ENCODE assay signal across 33 cellular contexts in the genomic region with DNA sequence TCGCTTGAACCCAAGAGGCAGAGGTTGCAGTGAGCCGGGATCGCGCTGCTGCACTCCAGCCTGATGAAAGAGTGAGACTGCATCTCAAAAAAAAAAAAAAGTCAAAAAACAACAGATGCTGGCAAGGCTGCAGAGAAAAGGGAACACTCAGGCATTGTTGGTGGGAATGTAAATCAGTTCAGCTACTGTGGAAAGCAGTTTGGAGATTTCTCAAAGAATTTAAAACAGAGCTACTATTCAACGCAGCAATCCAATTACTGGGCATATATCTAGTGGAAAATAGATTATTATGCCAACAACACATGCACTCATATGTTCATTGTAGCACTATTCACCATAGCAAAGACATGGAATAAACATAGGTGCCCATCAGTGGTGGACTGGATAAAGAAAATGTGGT.
"Had no signal": no experiment of that assay in that cellular context is flagged by ENCODE, and none has a peak within 500 bp of the region (broad histone marks: within the 10 kb centered on the region; RNA-seq: fewer than 3 reads in every experiment).

No MANE protein-coding gene starts in this region.

- H3K4me3 Mint-ChIP-seq: activated B cell treated with CpG ODN at 0.5 μM for 24 hours; activated CD4-positive, alpha-beta memory T cell treated with anti-CD3 and anti-CD28 coated beads for 36 hours; activated CD4-positive, alpha-beta T cell treated with anti-CD3 and anti-CD28 coated beads for 36 hours; activated CD4-positive, alpha-beta T cell treated with anti-CD3 and anti-CD28 coated beads, Interleukin-2, amount 10 ng/mL, durations not matched to agents 24 days and 14 days; activated CD8-positive, alpha-beta T cell treated with anti-CD3 and anti-CD28 coated beads, Interleukin-2, amount 10 ng/mL, durations not matched to agents 7 days and 5 days; activated naive CD8-positive, alpha-beta T cell treated with anti-CD3 and anti-CD28 coated beads for 36 hours; activated naive CD8-positive, alpha-beta T cell treated with anti-CD3 and anti-CD28 coated beads, Interleukin-2, amount 50 U/mL, for 24 hours; activated T-cell treated with anti-CD3 and anti-CD28 coated beads, Interleukin-2, amount 50 U/mL, for 24 hours; activated T-cell treated with anti-CD3 and anti-CD28 coated beads, Interleukin-2, amount 50 U/mL, for 72 hours; effector memory CD8-positive, alpha-beta T cell; T-helper 17 cell; T-helper 2 cell treated with Interferon-gamma antibody and Interleukin-4, amounts not matched to agents 5 μg/mL and 100 μg/mL, for 36 hours had no signal

- H3K4me1 Mint-ChIP-seq: activated CD4-positive, alpha-beta T cell treated with anti-CD3 and anti-CD28 coated beads for 36 hours; activated naive CD8-positive, alpha-beta T cell treated with anti-CD3 and anti-CD28 coated beads for 36 hours; activated naive CD8-positive, alpha-beta T cell treated with anti-CD3 and anti-CD28 coated beads, Interleukin-2, amount 50 U/mL, for 24 hours; T-helper 17 cell had no signal

- H3K36me3 Mint-ChIP-seq: activated CD4-positive, alpha-beta memory T cell treated with anti-CD3 and anti-CD28 coated beads for 36 hours; activated naive CD8-positive, alpha-beta T cell treated with anti-CD3 and anti-CD28 coated beads for 36 hours had no signal

- H3K27me3 Mint-ChIP-seq: activated B cell treated with CpG ODN at 0.5 μM for 24 hours; activated CD4-positive, alpha-beta T cell treated with anti-CD3 and anti-CD28 coated beads for 36 hours; activated naive CD8-positive, alpha-beta T cell treated with anti-CD3 and anti-CD28 coated beads for 36 hours; activated T-cell treated with anti-CD3 and anti-CD28 coated beads, Interleukin-2, amount 50 U/mL, for 24 hours had no signal

- H3K27ac Mint-ChIP-seq: activated B cell treated with CpG ODN at 0.5 μM for 24 hours; activated CD4-positive, alpha-beta memory T cell treated with anti-CD3 and anti-CD28 coated beads for 36 hours; activated CD4-positive, alpha-beta T cell treated with anti-CD3 and anti-CD28 coated beads for 36 hours; activated CD4-positive, alpha-beta T cell treated with anti-CD3 and anti-CD28 coated beads, Interleukin-2, amount 10 ng/mL, durations not matched to agents 24 days and 14 days; activated CD8-positive, alpha-beta T cell treated with anti-CD3 and anti-CD28 coated beads, Interleukin-2, amount 10 ng/mL, durations not matched to agents 7 days and 5 days; activated naive CD8-positive, alpha-beta T cell treated with anti-CD3 and anti-CD28 coated beads for 36 hours; activated naive CD8-positive, alpha-beta T cell treated with anti-CD3 and anti-CD28 coated beads, Interleukin-2, amount 50 U/mL, for 24 hours; activated T-cell treated with anti-CD3 and anti-CD28 coated beads, Interleukin-2, amount 50 U/mL, for 24 hours; activated T-cell treated with anti-CD3 and anti-CD28 coated beads, Interleukin-2, amount 50 U/mL, for 72 hours; effector memory CD8-positive, alpha-beta T cell; T-helper 17 cell; T-helper 2 cell treated with Interferon-gamma antibody and Interleukin-4, amounts not matched to agents 5 μg/mL and 100 μg/mL, for 36 hours had no signal

- H3K27ac ChIP-seq: adrenal gland, body of pancreas, esophagus muscularis mucosa, foreskin keratinocyte, gastroesophageal sphincter, WERI-Rb-1 had no signal

- H3K9me3 Mint-ChIP-seq: activated CD4-positive, alpha-beta memory T cell treated with anti-CD3 and anti-CD28 coated beads for 36 hours; activated CD4-positive, alpha-beta T cell treated with anti-CD3 and anti-CD28 coated beads, Interleukin-2, amount 10 ng/mL, durations not matched to agents 24 days and 14 days; activated naive CD8-positive, alpha-beta T cell treated with anti-CD3 and anti-CD28 coated beads, Interleukin-2, amount 50 U/mL, for 24 hours; activated T-cell treated with anti-CD3 and anti-CD28 coated beads, Interleukin-2, amount 50 U/mL, for 24 hours; activated T-cell treated with anti-CD3 and anti-CD28 coated beads, Interleukin-2, amount 50 U/mL, for 72 hours; effector memory CD8-positive, alpha-beta T cell; T-helper 2 cell treated with Interferon-gamma antibody and Interleukin-4, amounts not matched to agents 5 μg/mL and 100 μg/mL, for 36 hours had no signal

- DNase-seq: activated B cell treated with CpG ODN at 0.5 μM for 24 hours; activated CD4-positive, alpha-beta memory T cell treated with anti-CD3 and anti-CD28 coated beads for 36 hours; activated CD4-positive, alpha-beta T cell treated with anti-CD3 and anti-CD28 coated beads for 36 hours; activated CD4-positive, alpha-beta T cell treated with anti-CD3 and anti-CD28 coated beads, Interleukin-2, amount 10 ng/mL, durations not matched to agents 24 days and 14 days; activated CD4-positive, CD25-positive, alpha-beta regulatory T cell treated with anti-CD3 and anti-CD28 coated beads, Interleukin-2, amount 50 U/mL, for 72 hours; activated CD8-positive, alpha-beta memory T cell treated with anti-CD3 and anti-CD28 coated beads, Interleukin-2, amount 50 U/mL, for 48 hours; activated CD8-positive, alpha-beta T cell treated with anti-CD3 and anti-CD28 coated beads, Interleukin-2, amount 10 ng/mL, durations not matched to agents 7 days and 5 days; activated gamma-delta T cell; activated naive CD4-positive, alpha-beta T cell; activated naive CD4-positive, alpha-beta T cell treated with anti-CD3 and anti-CD28 coated beads, Interleukin-2, amount 50 U/mL, for 16 hours; activated naive CD8-positive, alpha-beta T cell treated with anti-CD3 and anti-CD28 coated beads for 36 hours; activated naive CD8-positive, alpha-beta T cell treated with anti-CD3 and anti-CD28 coated beads, Interleukin-2, amount 50 U/mL, for 24 hours; activated T-cell treated with anti-CD3 and anti-CD28 coated beads for 4 hours; activated T-cell treated with anti-CD3 and anti-CD28 coated beads, Interleukin-2, amount 50 U/mL, for 24 hours; activated T-cell treated with anti-CD3 and anti-CD28 coated beads, Interleukin-2, amount 50 U/mL, for 72 hours; adrenal gland; amygdala; aorta; body of pancreas; caudate nucleus; cortex of kidney; dermis blood vessel endothelial cell; effector CD4-positive, alpha-beta T cell; effector memory CD8-positive, alpha-beta T cell; erythroblast; foreskin keratinocyte; T-helper 1 cell; T-helper 17 cell; T1000; WERI-Rb-1 had no signal

- ATAC-seq: activated CD4-positive, alpha-beta T cell treated with anti-CD3 and anti-CD28 coated beads for 36 hours; activated CD8-positive, alpha-beta T cell treated with anti-CD3 and anti-CD28 coated beads, Interleukin-2, amount 10 ng/mL, durations not matched to agents 7 days and 5 days; activated naive CD8-positive, alpha-beta T cell treated with anti-CD3 and anti-CD28 coated beads, Interleukin-2, amount 50 U/mL, for 24 hours; activated T-cell treated with anti-CD3 and anti-CD28 coated beads, Interleukin-2, amount 50 U/mL, for 72 hours; body of pancreas; effector memory CD8-positive, alpha-beta T cell; foreskin keratinocyte; gastroesophageal sphincter; T-helper 17 cell had no signal
